3 cellular contexts compared by ENCODE assay signal in the genomic region with DNA sequence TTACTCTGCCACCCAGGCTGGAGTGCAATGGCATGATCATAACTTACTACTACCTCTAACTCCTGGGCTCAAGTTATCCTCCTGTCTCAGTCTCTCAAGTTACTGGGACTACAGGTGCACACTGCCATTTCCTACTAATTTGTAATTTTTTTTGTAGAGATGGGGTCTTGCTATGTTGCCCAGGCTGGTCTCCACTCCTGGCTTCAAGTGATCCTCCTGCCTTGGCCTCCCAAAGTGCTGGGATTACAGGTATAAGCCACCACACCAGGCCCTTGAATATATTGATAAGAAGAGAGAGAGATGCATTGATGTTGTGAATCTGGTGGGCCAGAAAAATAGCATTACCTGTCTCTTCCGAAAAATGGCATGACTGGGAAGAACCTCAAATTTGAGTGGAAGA.
TF ChIP-seq lines count a peak whose summit lies in the region.

No MANE protein-coding gene starts in this region.

TF ChIP-seq in HepG2, 621 proteins besides CTCF, POLR2A, EP300 and RAD21:
- TF ChIP-seq SP4 (CRISPR knock-in tag; IDR thresholded peaks at IDR 0.05) (no peak), ZNF800 (CRISPR knock-in tag; IDR thresholded peaks at IDR 0.05) (no peak), ZNF121 (CRISPR knock-in tag; IDR thresholded peaks at IDR 0.05) (0 out of 2 replicates have a peak, but pooled peaks have one; percentile 44), ZBTB42 (CRISPR knock-in tag; IDR thresholded peaks at IDR 0.05) (no peak), NFAT5 (CRISPR knock-in tag; IDR thresholded peaks at IDR 0.05) (no peak)

TF ChIP-seq in WTC11, 78 proteins besides CTCF, POLR2A, EP300 and RAD21:
- TF ChIP-seq GRHL2 (CRISPR knock-in tag; IDR thresholded peaks at IDR 0.05; ENCODE audit: insufficient replicate concordance, severe bottlenecking) = no peak
- TF ChIP-seq GTF2I (CRISPR knock-in tag; conservative IDR thresholded peaks at IDR 0.05) = no peak
- TF ChIP-seq TP53 (CRISPR knock-in tag; IDR thresholded peaks at IDR 0.05) = no peak
- TF ChIP-seq ZNF121 (CRISPR knock-in tag; IDR thresholded peaks at IDR 0.05) = peak; percentile 65; the same call in 1 of the 2 replicates
TF ChIP-seq in WTC11: peak in this region for 1.

TF ChIP-seq in K562, 482 proteins besides CTCF, POLR2A, EP300 and RAD21:
- TF ChIP-seq ELF1 (tag; IDR thresholded peaks at IDR 0.05) = no peak
- 0 out of 2 replicates have a peak, but pooled peaks have one; percentile 18 for TF ChIP-seq BCOR (IDR thresholded peaks at IDR 0.05)
- TF ChIP-seq RBM25 (IDR thresholded peaks at IDR 0.05; ENCODE audit: low read depth, low read length, severe bottlenecking) = peak; percentile 32
- peak; percentile 85 for TF ChIP-seq ZNF121 (CRISPR knock-in tag; conservative IDR thresholded peaks at IDR 0.05)
- TF ChIP-seq ZNF197 (CRISPR knock-in tag; IDR thresholded peaks at IDR 0.05; ENCODE audit: low read depth) = no peak
